In genomic region chr14:105287249-105288102, GRCh38 we compare ENCODE assay signal across 2 cellular contexts.
TF ChIP-seq lines count a peak whose summit lies in the region.

No MANE protein-coding gene starts in this region.

TF ChIP-seq in WTC11, 78 proteins besides CTCF, POLR2A, EP300 and RAD21 (continues in another document):
- TF ChIP-seq ZNF416 (CRISPR knock-in tag; IDR thresholded peaks at IDR 0.05) (no peak), FOXJ3 (CRISPR knock-in tag; IDR thresholded peaks at IDR 0.05; ENCODE audit: borderline replicate concordance) (no peak), CBFB (CRISPR knock-in tag; IDR thresholded peaks at IDR 0.05; ENCODE audit: low read depth) (no peak), NFYB (CRISPR knock-in tag; conservative IDR thresholded peaks at IDR 0.05; ENCODE audit: low read depth) (no peak), TCF7 (CRISPR knock-in tag; IDR thresholded peaks at IDR 0.05; ENCODE audit: low read depth) (no peak), ZNF671 (CRISPR knock-in tag; IDR thresholded peaks at IDR 0.05) (no peak), ZNF138 (CRISPR knock-in tag; conservative IDR thresholded peaks at IDR 0.05) (no peak), ESRRA (CRISPR knock-in tag; IDR thresholded peaks at IDR 0.05; ENCODE audit: borderline replicate concordance) (no peak), ZBTB43 (CRISPR knock-in tag; IDR thresholded peaks at IDR 0.05) (no peak), HMGA2 (CRISPR knock-in tag; IDR thresholded peaks at IDR 0.05) (no peak), ZNF263 (CRISPR knock-in tag; IDR thresholded peaks at IDR 0.05; ENCODE audit: low read depth) (no peak), TP53 (CRISPR knock-in tag; IDR thresholded peaks at IDR 0.05) (no peak), ELF4 (CRISPR knock-in tag; IDR thresholded peaks at IDR 0.05; ENCODE audit: low read depth) (no peak)
- TF ChIP-seq, protein P1, sequence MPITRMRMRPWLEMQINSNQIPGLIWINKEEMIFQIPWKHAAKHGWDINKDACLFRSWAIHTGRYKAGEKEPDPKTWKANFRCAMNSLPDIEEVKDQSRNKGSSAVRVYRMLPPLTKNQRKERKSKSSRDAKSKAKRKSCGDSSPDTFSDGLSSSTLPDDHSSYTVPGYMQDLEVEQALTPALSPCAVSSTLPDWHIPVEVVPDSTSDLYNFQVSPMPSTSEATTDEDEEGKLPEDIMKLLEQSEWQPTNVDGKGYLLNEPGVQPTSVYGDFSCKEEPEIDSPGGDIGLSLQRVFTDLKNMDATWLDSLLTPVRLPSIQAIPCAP (CRISPR knock-in tag; IDR thresholded peaks at IDR 0.05), result no peak
- TF ChIP-seq, protein P2, sequence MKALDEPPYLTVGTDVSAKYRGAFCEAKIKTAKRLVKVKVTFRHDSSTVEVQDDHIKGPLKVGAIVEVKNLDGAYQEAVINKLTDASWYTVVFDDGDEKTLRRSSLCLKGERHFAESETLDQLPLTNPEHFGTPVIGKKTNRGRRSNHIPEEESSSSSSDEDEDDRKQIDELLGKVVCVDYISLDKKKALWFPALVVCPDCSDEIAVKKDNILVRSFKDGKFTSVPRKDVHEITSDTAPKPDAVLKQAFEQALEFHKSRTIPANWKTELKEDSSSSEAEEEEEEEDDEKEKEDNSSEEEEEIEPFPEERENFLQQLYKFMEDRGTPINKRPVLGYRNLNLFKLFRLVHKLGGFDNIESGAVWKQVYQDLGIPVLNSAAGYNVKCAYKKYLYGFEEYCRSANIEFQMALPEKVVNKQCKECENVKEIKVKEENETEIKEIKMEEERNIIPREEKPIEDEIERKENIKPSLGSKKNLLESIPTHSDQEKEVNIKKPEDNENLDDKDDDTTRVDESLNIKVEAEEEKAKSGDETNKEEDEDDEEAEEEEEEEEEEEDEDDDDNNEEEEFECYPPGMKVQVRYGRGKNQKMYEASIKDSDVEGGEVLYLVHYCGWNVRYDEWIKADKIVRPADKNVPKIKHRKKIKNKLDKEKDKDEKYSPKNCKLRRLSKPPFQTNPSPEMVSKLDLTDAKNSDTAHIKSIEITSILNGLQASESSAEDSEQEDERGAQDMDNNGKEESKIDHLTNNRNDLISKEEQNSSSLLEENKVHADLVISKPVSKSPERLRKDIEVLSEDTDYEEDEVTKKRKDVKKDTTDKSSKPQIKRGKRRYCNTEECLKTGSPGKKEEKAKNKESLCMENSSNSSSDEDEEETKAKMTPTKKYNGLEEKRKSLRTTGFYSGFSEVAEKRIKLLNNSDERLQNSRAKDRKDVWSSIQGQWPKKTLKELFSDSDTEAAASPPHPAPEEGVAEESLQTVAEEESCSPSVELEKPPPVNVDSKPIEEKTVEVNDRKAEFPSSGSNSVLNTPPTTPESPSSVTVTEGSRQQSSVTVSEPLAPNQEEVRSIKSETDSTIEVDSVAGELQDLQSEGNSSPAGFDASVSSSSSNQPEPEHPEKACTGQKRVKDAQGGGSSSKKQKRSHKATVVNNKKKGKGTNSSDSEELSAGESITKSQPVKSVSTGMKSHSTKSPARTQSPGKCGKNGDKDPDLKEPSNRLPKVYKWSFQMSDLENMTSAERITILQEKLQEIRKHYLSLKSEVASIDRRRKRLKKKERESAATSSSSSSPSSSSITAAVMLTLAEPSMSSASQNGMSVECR (CRISPR knock-in tag; IDR thresholded peaks at IDR 0.05; ENCODE audit: borderline replicate concordance), result no peak
- TF ChIP-seq, protein P3, sequence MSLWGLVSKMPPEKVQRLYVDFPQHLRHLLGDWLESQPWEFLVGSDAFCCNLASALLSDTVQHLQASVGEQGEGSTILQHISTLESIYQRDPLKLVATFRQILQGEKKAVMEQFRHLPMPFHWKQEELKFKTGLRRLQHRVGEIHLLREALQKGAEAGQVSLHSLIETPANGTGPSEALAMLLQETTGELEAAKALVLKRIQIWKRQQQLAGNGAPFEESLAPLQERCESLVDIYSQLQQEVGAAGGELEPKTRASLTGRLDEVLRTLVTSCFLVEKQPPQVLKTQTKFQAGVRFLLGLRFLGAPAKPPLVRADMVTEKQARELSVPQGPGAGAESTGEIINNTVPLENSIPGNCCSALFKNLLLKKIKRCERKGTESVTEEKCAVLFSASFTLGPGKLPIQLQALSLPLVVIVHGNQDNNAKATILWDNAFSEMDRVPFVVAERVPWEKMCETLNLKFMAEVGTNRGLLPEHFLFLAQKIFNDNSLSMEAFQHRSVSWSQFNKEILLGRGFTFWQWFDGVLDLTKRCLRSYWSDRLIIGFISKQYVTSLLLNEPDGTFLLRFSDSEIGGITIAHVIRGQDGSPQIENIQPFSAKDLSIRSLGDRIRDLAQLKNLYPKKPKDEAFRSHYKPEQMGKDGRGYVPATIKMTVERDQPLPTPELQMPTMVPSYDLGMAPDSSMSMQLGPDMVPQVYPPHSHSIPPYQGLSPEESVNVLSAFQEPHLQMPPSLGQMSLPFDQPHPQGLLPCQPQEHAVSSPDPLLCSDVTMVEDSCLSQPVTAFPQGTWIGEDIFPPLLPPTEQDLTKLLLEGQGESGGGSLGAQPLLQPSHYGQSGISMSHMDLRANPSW (CRISPR knock-in tag; conservative IDR thresholded peaks at IDR 0.05; ENCODE audit: low read depth), result no peak
- TF ChIP-seq, protein P4, sequence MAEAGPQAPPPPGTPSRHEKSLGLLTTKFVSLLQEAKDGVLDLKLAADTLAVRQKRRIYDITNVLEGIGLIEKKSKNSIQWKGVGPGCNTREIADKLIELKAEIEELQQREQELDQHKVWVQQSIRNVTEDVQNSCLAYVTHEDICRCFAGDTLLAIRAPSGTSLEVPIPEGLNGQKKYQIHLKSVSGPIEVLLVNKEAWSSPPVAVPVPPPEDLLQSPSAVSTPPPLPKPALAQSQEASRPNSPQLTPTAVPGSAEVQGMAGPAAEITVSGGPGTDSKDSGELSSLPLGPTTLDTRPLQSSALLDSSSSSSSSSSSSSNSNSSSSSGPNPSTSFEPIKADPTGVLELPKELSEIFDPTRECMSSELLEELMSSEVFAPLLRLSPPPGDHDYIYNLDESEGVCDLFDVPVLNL (CRISPR knock-in tag; IDR thresholded peaks at IDR 0.05; ENCODE audit: borderline replicate concordance, low read depth), result no peak

TF ChIP-seq in HepG2, 621 proteins besides CTCF, POLR2A, EP300 and RAD21:
- no peak for TF ChIP-seq NFE2 (CRISPR knock-in tag; IDR thresholded peaks at IDR 0.05)
- TF ChIP-seq ONECUT2 (CRISPR knock-in tag; IDR thresholded peaks at IDR 0.05), result no peak
- peak; percentile 24 for TF ChIP-seq AGO2 (optimal IDR thresholded peaks at IDR 0.05; ENCODE audit: low read depth, low read length)
- no peak for TF ChIP-seq ZNF335 (CRISPR knock-in tag; IDR thresholded peaks at IDR 0.05)
- TF ChIP-seq KLF15 (CRISPR knock-in tag; IDR thresholded peaks at IDR 0.05; ENCODE audit: borderline replicate concordance), result no peak
